ENCODE assay signal across 8 cellular contexts in genomic region chrX:16870095-16870860, GRCh38. TPM values are rescaled to one million over a fixed set of nuclear protein-coding genes. Genes with fewer than 3 reads are reported as not detected.
DNase-seq lines count a peak whose midpoint lies in the region; ATAC-seq and TF ChIP-seq lines count a peak whose summit lies in the region.

Gene RBBP7 (minus strand): TSS chrX:16870362. CDS start chrX:16870053, 309 bp downstream.

- peak; percentile 69 for ATAC-seq in GM19043 (IDR thresholded peaks at IDR 0.05; ENCODE audit: low read depth, unreplicated experiment)
- peak; percentile 66 for ATAC-seq in HG03378 (IDR thresholded peaks at IDR 0.05; ENCODE audit: unreplicated experiment)

- TF ChIP-seq CTCF in AG10803 (conservative IDR thresholded peaks at IDR 0.05; ENCODE audit: low read length), result no peak

- DNase-seq in AG10803 (ENCODE audit: low read depth), result peak; percentile 86
- peak; percentile 85 for DNase-seq in NCI-H510A (lab: John Stamatoyannopoulos, UW)
- DNase-seq in activated CD4-positive, alpha-beta T cell treated with anti-CD3 and anti-CD28 coated beads for 24 hours (ENCODE audit: low read depth in 2 of 2), result peak; percentile 75 to 85
- peak; percentile 90 for DNase-seq in cerebellum (ENCODE audit: low spot score)
- peak; percentile 72 for DNase-seq in kidney glomerular epithelial cell (lab: John Stamatoyannopoulos, UW)
- DNase-seq in stimulated activated CD4-positive, alpha-beta T cell treated with anti-CD3 and anti-CD28 coated beads, Interleukin-1b, Interleukin-23, amount 100 ng/mL, for 1 hour (ENCODE audit: low read depth in 2 of 2), result peak; percentile 77 to 81

- H3K4me3 ChIP-seq in AG10803 (ENCODE audit: low read length), result peak within 1 kb of the TSS; percentile 73

RNA-seq across cellular contexts. Expression of gene RBBP7, which starts in this region (rescaled TPM):
- total RNA-seq in cerebellum, result 64.2 TPM

Comparison
In these comparisons a context has a peak if more than half of its experiments do, and no peak if none do; other contexts are left out.
1. Peak in every context shown above with its lines: DNase-seq, ATAC-seq and H3K4me3 ChIP-seq.